Comparison of ENCODE assay signal across 17 cellular contexts in genomic region chr12:104290320-104290719, GRCh38. TPM values are rescaled to one million over a fixed set of nuclear protein-coding genes. Genes with fewer than 3 reads are reported as not detected.
A peak's percentile ranks its signal among the peaks of the same experiment; 100 is the strongest.
DNase-seq lines count a peak whose midpoint lies in the region; ATAC-seq, FAIRE-seq and TF ChIP-seq lines count a peak whose summit lies in the region.
"Had no signal": no experiment of that assay in that cellular context is flagged by ENCODE, and none has a peak within 500 bp of the region (broad histone marks: within the 10 kb centered on the region; RNA-seq: fewer than 3 reads in every experiment).

No MANE protein-coding gene starts in this region.

- H3K27ac ChIP-seq in CD4-positive, alpha-beta T cell (ENCODE audit: low read depth, low read length) = no peak overlapping the region
- H3K27ac ChIP-seq in esophagus squamous epithelium = peak overlapping the region in 1 of 4 donors; percentile 95
- peak overlapping the region; percentile 45 to 99 (median 94) for H3K27ac ChIP-seq in gastrocnemius medialis
- no peak overlapping the region for H3K27ac ChIP-seq in naive thymus-derived CD4-positive, alpha-beta T cell (ENCODE audit: low read depth, low read length)

- FAIRE-seq in H54 (lab: Jason Lieb, UNC) = no peak

- CTCF ChIA-PET in CD4-positive, alpha-beta T cell (lab: Charles Lee) = interaction anchor here (2.6 kb wide), 1 partner anchor 14 kb away, joined by 11 read pairs; the partner anchor contains the start of gene EID3
- CTCF ChIA-PET in naive thymus-derived CD4-positive, alpha-beta T cell (lab: Charles Lee) = interaction anchor here (0.8 to 1.1 kb wide), 2 partner anchors 13 to 17 kb away, joined by 3 to 4 read pairs; partner anchors contain the start of gene EID3

- H3K27me3 ChIP-seq in CD4-positive, alpha-beta T cell (ENCODE audit: control insufficient read depth, insufficient read depth, low read length) = no peaks in the 10 kb centered on the region
- H3K27me3 ChIP-seq in MG63 = no peaks in the 10 kb centered on the region
- no peaks in the 10 kb centered on the region for H3K27me3 ChIP-seq in esophagus squamous epithelium
- no peaks in the 10 kb centered on the region for H3K27me3 ChIP-seq in gastrocnemius medialis
- no peaks in the 10 kb centered on the region for H3K27me3 ChIP-seq in naive thymus-derived CD4-positive, alpha-beta T cell (ENCODE audit: control insufficient read depth in 2 of 2, insufficient read depth in 2 of 2, low read length in 2 of 2)

- no peaks in the 10 kb centered on the region for H3K27me3 Mint-ChIP-seq in CD4-positive, alpha-beta T cell
- H3K27me3 Mint-ChIP-seq in naive thymus-derived CD4-positive, alpha-beta T cell = no peaks in the 10 kb centered on the region
- H3K27me3 Mint-ChIP-seq: IgD-negative memory B cell had no signal

- H3K4me1 ChIP-seq in esophagus squamous epithelium (peaks cover 11 to 72% (median 32%) of the 10 kb centered on the region in 3 donors), gastrocnemius medialis (peaks cover 33 to 37% of the 10 kb centered on the region in 2 donors)
- H3K4me1 ChIP-seq in naive thymus-derived CD4-positive, alpha-beta T cell (ENCODE audit: control insufficient read depth in 2 of 2, insufficient read depth in 2 of 2, low read length in 2 of 2) = peaks cover 18 to 19% of the 10 kb centered on the region in 2 donors

- no peak for ATAC-seq in CD4-positive, alpha-beta T cell (ENCODE audit: poor library complexity)
- no peak for ATAC-seq in gastrocnemius medialis
- no peak for ATAC-seq in GM18505 (IDR thresholded peaks at IDR 0.05; ENCODE audit: unreplicated experiment)
- ATAC-seq in HG03378 (IDR thresholded peaks at IDR 0.05; ENCODE audit: unreplicated experiment) = no peak
- ATAC-seq in naive thymus-derived CD4-positive, alpha-beta T cell = no peak

- WGBS in esophagus squamous epithelium, 2 donors = 79 to 88% methylated on average over 8 of the region's 8 CpGs

- no peak for TF ChIP-seq CTCF in CD4-positive, alpha-beta T cell (IDR thresholded peaks at IDR 0.05)
- TF ChIP-seq CTCF in esophagus squamous epithelium (IDR thresholded peaks at IDR 0.05) (no peak), gastrocnemius medialis (IDR thresholded peaks at IDR 0.05 in 4 of 5, conservative IDR thresholded peaks at IDR 0.05 in 1 of 5) (no peak)

- DNase-seq in CD4-positive, alpha-beta T cell = no peak
- no peak for DNase-seq in MG63
- no peak for DNase-seq in esophagus squamous epithelium (lab: John Stamatoyannopoulos, UW)
- DNase-seq in gastrocnemius medialis = no peak
- DNase-seq in H54 (ENCODE audit: insufficient read length, low spot score) = no peak
- DNase-seq in naive thymus-derived CD4-positive, alpha-beta T cell = no peak
- DNase-seq: activated CD4-positive, CD25-positive, alpha-beta regulatory T cell treated with anti-CD3 and anti-CD28 coated beads, Interleukin-2, amount 50 U/mL, for 72 hours; foreskin melanocyte; GDM1; NCI-H1436 treated with DMSO at 0.1 percent for 48 hours; NCI-H524; RPMI8226 had no signal

- TF ChIP-seq POLR2A in esophagus squamous epithelium (IDR thresholded peaks at IDR 0.05) = no peak
- no peak for TF ChIP-seq POLR2A in gastrocnemius medialis (IDR thresholded peaks at IDR 0.05)
- TF ChIP-seq POLR2A in GM18505 (IDR thresholded peaks at IDR 0.05; ENCODE audit: borderline replicate concordance, extremely low read depth, insufficient read depth, insufficient read length) = no peak
- TF ChIP-seq POLR2A in H54 (IDR thresholded peaks at IDR 0.05; ENCODE audit: low read depth, low read length) = no peak

- no peak overlapping the region for H3K27ac Mint-ChIP-seq in CD4-positive, alpha-beta T cell
- no peak overlapping the region for H3K27ac Mint-ChIP-seq in naive thymus-derived CD4-positive, alpha-beta T cell
- H3K27ac Mint-ChIP-seq: IgD-negative memory B cell; T-helper 1 cell treated with Interleukin-12 subunit alpha and Interleukin-12 subunit beta and Interleukin-4 antibody, amounts not matched to agents 30 μg/mL and 1 μg/mL, for 36 hours had no signal

- peaks cover 54% of the 10 kb centered on the region for H3K4me1 Mint-ChIP-seq in CD4-positive, alpha-beta T cell (ENCODE audit: low read depth)
- peaks cover 17 to 58% (median 43%) of the 10 kb centered on the region in 7 donors for H3K4me1 Mint-ChIP-seq in naive thymus-derived CD4-positive, alpha-beta T cell

- POLR2A ChIA-PET in CD4-positive, alpha-beta T cell (lab: Charles Lee) = interaction anchor here (3.6 to 5.3 kb wide), 2 partner anchors 13 to 18 kb away, joined by 11 to 102 read pairs; partner anchors contain the start of gene EID3
- POLR2A ChIA-PET in naive thymus-derived CD4-positive, alpha-beta T cell (lab: Charles Lee) = interaction anchor here (1.6 to 5.6 kb wide), 2 partner anchors 13 to 818 kb away, joined by 3 to 66 read pairs; partner anchors contain the start of genes EID3 and WASHC4

- intact Hi-C loops in CD4-positive, alpha-beta T cell (cut with DNase I, micrococcal nuclease) = no loop called here
- intact Hi-C loops in esophagus squamous epithelium (cut with DNase I) (no loop called here), gastrocnemius medialis (cut with DNase I; ENCODE audit: low total_unique reads) (no loop called here)
- intact Hi-C loops in naive thymus-derived CD4-positive, alpha-beta T cell (cut with micrococcal nuclease) = no loop called here

- H3K36me3 ChIP-seq in MG63 = peaks cover 80% of the 10 kb centered on the region
- H3K36me3 ChIP-seq in esophagus squamous epithelium = peaks cover 0 to 48% (median 10%) of the 10 kb centered on the region in 3 donors
- H3K36me3 ChIP-seq in gastrocnemius medialis = peaks cover 0 to 27% of the 10 kb centered on the region in 2 donors
- H3K36me3 ChIP-seq in naive thymus-derived CD4-positive, alpha-beta T cell (ENCODE audit: control insufficient read depth in 2 of 3, insufficient read depth in 3 of 3, low read length in 3 of 3) = peaks cover 0 to 18% (median under 1%) of the 10 kb centered on the region in 3 experiments
- H3K36me3 ChIP-seq: prostate gland had no signal

- peak overlapping the region; percentile 94 for H3K4me3 ChIP-seq in MG63
- H3K4me3 ChIP-seq in esophagus squamous epithelium = peak overlapping the region in 3 of 4 donors; percentile 61 to 84 (median 72)
- no peak overlapping the region for H3K4me3 ChIP-seq in gastrocnemius medialis
- no peak overlapping the region for H3K4me3 ChIP-seq in naive thymus-derived CD4-positive, alpha-beta T cell (ENCODE audit: low read length)

- no peaks in the 10 kb centered on the region for H3K9me3 Mint-ChIP-seq in CD4-positive, alpha-beta T cell
- H3K9me3 Mint-ChIP-seq in naive thymus-derived CD4-positive, alpha-beta T cell = peaks cover 0 to 1% (median 0%) of the 10 kb centered on the region in 11 donors
- H3K9me3 Mint-ChIP-seq: IgD-negative memory B cell; T-helper 1 cell treated with Interleukin-12 subunit alpha and Interleukin-12 subunit beta and Interleukin-4 antibody, amounts not matched to agents 30 μg/mL and 1 μg/mL, for 36 hours had no signal

- peaks cover 49% of the 10 kb centered on the region for H3K36me3 Mint-ChIP-seq in CD4-positive, alpha-beta T cell (ENCODE audit: low read depth)
- peaks cover 0 to 25% (median 4%) of the 10 kb centered on the region in 5 donors for H3K36me3 Mint-ChIP-seq in naive thymus-derived CD4-positive, alpha-beta T cell

- H3K4me3 Mint-ChIP-seq in CD4-positive, alpha-beta T cell = peak overlapping the region; percentile 40
- no peak overlapping the region for H3K4me3 Mint-ChIP-seq in naive thymus-derived CD4-positive, alpha-beta T cell

- in situ Hi-C loops in gastrocnemius medialis (cut with MboI; ENCODE audit: low sequenced_read_pairs in 4 of 4) = loop anchor here in 1 of 4 donors (25.0 kb wide), 1 partner anchor 353 kb away; the partner anchor contains the start of gene HSP90B1

- H3K9me3 ChIP-seq in CD4-positive, alpha-beta T cell (ENCODE audit: control insufficient read depth, low read length) = no peaks in the 10 kb centered on the region
- H3K9me3 ChIP-seq in MG63 (no peaks in the 10 kb centered on the region), esophagus squamous epithelium (no peaks in the 10 kb centered on the region), gastrocnemius medialis (no peaks in the 10 kb centered on the region)
- no peaks in the 10 kb centered on the region for H3K9me3 ChIP-seq in naive thymus-derived CD4-positive, alpha-beta T cell (ENCODE audit: control insufficient read depth in 2 of 3, low read length in 3 of 3)
- H3K9me3 ChIP-seq: prostate gland had no signal

RNA-seq across cellular contexts. Expression of gene EID3, which starts 13.2 kb away (rescaled TPM):
- 10 to 100 TPM; 13.5 to 14.3 TPM for total RNA-seq in CD4-positive, alpha-beta T cell
- total RNA-seq in MG63 (2014; rRNA removed; shearing (Covaris generic); ENCODE audit: low replicate concordance) = 6.0 and 6.8 TPM in 2 replicates
- total RNA-seq in esophagus squamous epithelium (10 to 100 TPM in 2 of 4 donors, 1 to 10 TPM in 2; 1.8 to 17.1 (median 7.0) TPM), gastrocnemius medialis (1 to 10 TPM in 2 of 4 donors, under 1 TPM in 2; 0.51 to 3.4 (median 1.00) TPM)
- total RNA-seq in naive thymus-derived CD4-positive, alpha-beta T cell = 10 to 100 TPM in 3 of 5 experiments, 1 to 10 TPM in 2; 8.2 to 11.8 (median 10.4) TPM
- 10 to 100 TPM; 14.4 to 16.3 TPM for polyA plus RNA-seq in naive thymus-derived CD4-positive, alpha-beta T cell

Comparison
In these comparisons a context has a peak if more than half of its experiments do, and no peak if none do; other contexts are left out.
1. H3K27ac ChIP-seq: peak in gastrocnemius medialis (4 of 4); none in CD4-positive, alpha-beta T cell (single experiment) and naive thymus-derived CD4-positive, alpha-beta T cell (single experiment).
2. H3K4me3 ChIP-seq: peak in MG63 (single experiment) and esophagus squamous epithelium (3 of 4); none in gastrocnemius medialis (0 of 4) and naive thymus-derived CD4-positive, alpha-beta T cell (single experiment).